In genomic region chr6:37014667-37015066, GRCh38 we compare ENCODE assay signal across 1 cellular context.
TF ChIP-seq lines count a peak whose summit lies in the region.

No MANE protein-coding gene starts in this region.

TF ChIP-seq in H1, 55 proteins besides CTCF, POLR2A, EP300 and RAD21:
- TF ChIP-seq EZH2 (IDR thresholded peaks at IDR 0.05; ENCODE audit: low read depth, low read length, severe bottlenecking) (no peak), RNF2 (IDR thresholded peaks at IDR 0.05; ENCODE audit: borderline replicate concordance, low read depth, low read length, missing control alignments, poor library complexity, severe bottlenecking) (no peak), RXRA (IDR thresholded peaks at IDR 0.05; ENCODE audit: insufficient read depth, low read depth, low read length) (no peak), NRF1 (IDR thresholded peaks at IDR 0.05; ENCODE audit: low read depth, low read length) (no peak)
